Comparison of ENCODE assay signal across 21 cellular contexts in genomic region chr16:63185235-63185780, GRCh38.
DNase-seq lines count a peak whose midpoint lies in the region; ATAC-seq and TF ChIP-seq lines count a peak whose summit lies in the region.
"Had no signal": no experiment of that assay in that cellular context is flagged by ENCODE, and none has a peak within 500 bp of the region (broad histone marks: within the 10 kb centered on the region; RNA-seq: fewer than 3 reads in every experiment).

No MANE protein-coding gene starts in this region.

- H3K9me3 ChIP-seq in NT2/D1 (ENCODE audit: insufficient read depth, low read length) (no peaks in the 10 kb centered on the region), iPS DF 6.9 (ENCODE audit: control insufficient read depth, insufficient read depth, low read length) (no peaks in the 10 kb centered on the region), neural cell (ENCODE audit: low read length) (no peaks in the 10 kb centered on the region)
- H3K9me3 ChIP-seq: A549 had no signal

- WGBS in iPS DF 6.9 (ENCODE audit: insufficient coverage, insufficient read length) = no CpG with 5 or more reads among the region's 4 CpGs

- H3K4me1 ChIP-seq in GM23338 (ENCODE audit: insufficient read depth) (0 out of 2 replicates have a peak, but pooled peaks cover 8% of the 10 kb centered on the region), NT2/D1 (ENCODE audit: insufficient read depth, insufficient read length) (no peaks in the 10 kb centered on the region), iPS DF 6.9 (ENCODE audit: control insufficient read depth, insufficient read depth, low read length) (no peaks in the 10 kb centered on the region)
- H3K4me1 ChIP-seq: A549, BLaER1 had no signal

- H3K27me3 ChIP-seq in GM23338 (ENCODE audit: insufficient read depth) (no peaks in the 10 kb centered on the region), NT2/D1 (ENCODE audit: insufficient read depth, insufficient read length) (no peaks in the 10 kb centered on the region), iPS DF 6.9 (ENCODE audit: control insufficient read depth, insufficient read depth, low read length) (no peaks in the 10 kb centered on the region), neural cell (ENCODE audit: insufficient read depth, low read depth, low read length) (no peaks in the 10 kb centered on the region)
- H3K27me3 ChIP-seq: BLaER1 had no signal

- H3F3A ChIP-seq in GM23338 (replicated peaks; ENCODE audit: low read depth) = no peaks in the 10 kb centered on the region
- no peaks in the 10 kb centered on the region for H3F3A ChIP-seq in neural cell (ENCODE audit: insufficient read depth, low read length, poor library complexity, severe bottlenecking)

- H3K27ac ChIP-seq in GM23338 (ENCODE audit: low read depth) (no peak overlapping the region), iPS DF 6.9 (ENCODE audit: low read length) (no peak overlapping the region), neural cell (ENCODE audit: low read length) (no peak overlapping the region)
- H3K27ac ChIP-seq: 22Rv1, A549, BLaER1, HL-60 had no signal

- TF ChIP-seq EP300 in neural cell (conservative IDR thresholded peaks at IDR 0.05; ENCODE audit: poor library complexity, severe bottlenecking) = peak; percentile 61

- H3K4me1 Mint-ChIP-seq in GM23338 = peaks cover 29% of the 10 kb centered on the region
- H3K4me1 Mint-ChIP-seq: CD14-positive monocyte; CD4-positive, alpha-beta memory T cell; IgD-negative memory B cell had no signal

- ATAC-seq in GM23338 (peak; percentile 91), GM19035 (IDR thresholded peaks at IDR 0.05; ENCODE audit: unreplicated experiment) (no peak), left colon (no peak)
- ATAC-seq: A549, HCT116, HepG2 had no signal

- no peaks in the 10 kb centered on the region for H3K27me3 Mint-ChIP-seq in GM23338 (ENCODE audit: insufficient read depth, low read depth, poor library complexity)
- H3K27me3 Mint-ChIP-seq: CD4-positive, alpha-beta memory T cell; IgD-negative memory B cell had no signal

- no peaks in the 10 kb centered on the region; the same call in 2 of the 3 replicates for H3K36me3 Mint-ChIP-seq in GM23338 (ENCODE audit: low read depth)
- H3K36me3 Mint-ChIP-seq: CD14-positive monocyte; CD4-positive, alpha-beta memory T cell; IgD-negative memory B cell had no signal

- H3K9ac ChIP-seq in NT2/D1 (ENCODE audit: insufficient read length, low read depth) = no peak overlapping the region
- no peak overlapping the region for H3K9ac ChIP-seq in neural cell (ENCODE audit: low read length)
- H3K9ac ChIP-seq: BLaER1 had no signal

- H3K9me2 ChIP-seq in GM23338 (ENCODE audit: insufficient read depth) (no peaks in the 10 kb centered on the region), neural cell (ENCODE audit: insufficient read depth, low read length) (no peaks in the 10 kb centered on the region)

- H3K9me3 Mint-ChIP-seq in GM23338 = peaks cover 3% of the 10 kb centered on the region; the same call in 1 of the 3 replicates

- H3K79me2 ChIP-seq in GM23338 (replicated peaks; ENCODE audit: insufficient read depth) (no peaks in the 10 kb centered on the region), neural cell (replicated peaks; ENCODE audit: insufficient read depth, low read length) (no peaks in the 10 kb centered on the region)

- DNase-seq in GM23338 (ENCODE audit: low spot score) (peak; percentile 66), NT2/D1 (ENCODE audit: low read depth, low spot score) (peak; percentile 35), iPS DF 6.9 (ENCODE audit: low read depth, low spot score) (peak; percentile 4), NCI-H2227 treated with DMSO at 0.1 percent for 48 hours (lab: John Stamatoyannopoulos, UW) (no peak), left colon (no peak)
- no peak for DNase-seq in effector CD8-positive, alpha-beta T cell (lab: John Stamatoyannopoulos, UW)
- DNase-seq: CD4-positive, alpha-beta memory T cell; DMS153; DMS79; GDM1; HFFc6 had no signal

- no peak overlapping the region for H3K4me3 ChIP-seq in GM23338
- no peak overlapping the region for H3K4me3 ChIP-seq in NT2/D1 (ENCODE audit: insufficient read length, low read depth)
- H3K4me3 ChIP-seq in iPS DF 6.9 (ENCODE audit: low read length) = no peak overlapping the region
- H3K4me3 ChIP-seq in neural cell (ENCODE audit: low read length) = no peak overlapping the region
- H3K4me3 ChIP-seq: A549, BLaER1 had no signal

- H2AFZ ChIP-seq in GM23338 = no peak overlapping the region
- H2AFZ ChIP-seq in neural cell (ENCODE audit: low read depth, low read length) = no peak overlapping the region

- TF ChIP-seq CTCF in GM23338 (conservative IDR thresholded peaks at IDR 0.05; ENCODE audit: low read depth in 2 of 2) (no peak), neural cell (IDR thresholded peaks at IDR 0.05; ENCODE audit: poor library complexity, severe bottlenecking) (no peak)

- intact Hi-C loops in left colon (cut with DNase I, micrococcal nuclease) = no loop called here

- H3K4me2 ChIP-seq in GM23338 (no peak overlapping the region), neural cell (ENCODE audit: low read length) (no peak overlapping the region)
- H3K4me2 ChIP-seq: A549, BLaER1 had no signal

- H3K27ac Mint-ChIP-seq in GM23338 = peak overlapping the region; percentile 0; the same call in 1 of the 2 replicates
- H3K27ac Mint-ChIP-seq: CD14-positive monocyte; CD4-positive, alpha-beta memory T cell; HFFc6; IgD-negative memory B cell had no signal

- no peak for TF ChIP-seq RAD21 in neural cell (conservative IDR thresholded peaks at IDR 0.05)

- H4K20me1 ChIP-seq in GM23338 (replicated peaks; ENCODE audit: insufficient read depth) (no peaks in the 10 kb centered on the region), neural cell (ENCODE audit: insufficient read depth) (no peaks in the 10 kb centered on the region)
- H4K20me1 ChIP-seq: BLaER1 had no signal

- no peaks in the 10 kb centered on the region for H3K36me3 ChIP-seq in GM23338 (ENCODE audit: insufficient read depth)
- no peaks in the 10 kb centered on the region for H3K36me3 ChIP-seq in NT2/D1 (ENCODE audit: insufficient read depth, insufficient read length, low read length)
- H3K36me3 ChIP-seq in iPS DF 6.9 (ENCODE audit: control insufficient read depth, insufficient read depth, low read length) = no peaks in the 10 kb centered on the region
- no peaks in the 10 kb centered on the region for H3K36me3 ChIP-seq in neural cell (ENCODE audit: insufficient read depth, low read length)
- H3K36me3 ChIP-seq: BLaER1 had no signal

- H3K4me3 Mint-ChIP-seq in GM23338 = no peak overlapping the region
- H3K4me3 Mint-ChIP-seq: CD4-positive, alpha-beta memory T cell; HFFc6; IgD-negative memory B cell had no signal

TF ChIP-seq in GM23338, 12 proteins besides CTCF, POLR2A, EP300 and RAD21:
- TF ChIP-seq JUNB (IDR thresholded peaks at IDR 0.05; ENCODE audit: unreplicated experiment) = no peak

TF ChIP-seq in neural cell, 6 proteins besides CTCF, POLR2A, EP300 and RAD21:
- TF ChIP-seq MXI1 (conservative IDR thresholded peaks at IDR 0.05; ENCODE audit: poor library complexity, severe bottlenecking) (no peak), SMC3 (conservative IDR thresholded peaks at IDR 0.05; ENCODE audit: poor library complexity) (no peak), REST (IDR thresholded peaks at IDR 0.05; ENCODE audit: borderline replicate concordance) (peak; percentile 99), POLR2AphosphoS5 (IDR thresholded peaks at IDR 0.05) (peak; percentile 53), TAF1 (IDR thresholded peaks at IDR 0.05; ENCODE audit: low read depth) (no peak), EZH2 (IDR thresholded peaks at IDR 0.05; ENCODE audit: borderline replicate concordance, insufficient read depth, low read length, poor library complexity, severe bottlenecking) (no peak)

Comparison
In these comparisons a context has a peak if more than half of its experiments do, and no peak if none do; other contexts are left out.
1. DNase-seq: peak in GM23338 (single experiment), NT2/D1 (single experiment) and iPS DF 6.9 (single experiment); none in effector CD8-positive, alpha-beta T cell (single experiment), NCI-H2227 treated with DMSO at 0.1 percent for 48 hours (single experiment) and left colon (0 of 2).